16 cellular contexts compared by ENCODE assay signal in genomic region chr1:10744044-10744443, GRCh38. TPM values are rescaled to one million over a fixed set of nuclear protein-coding genes. Genes with fewer than 3 reads are reported as not detected.
A peak's percentile ranks its signal among the peaks of the same experiment; 100 is the strongest.
DNase-seq lines count a peak whose midpoint lies in the region; ATAC-seq and TF ChIP-seq lines count a peak whose summit lies in the region.
"Had no signal": no experiment of that assay in that cellular context is flagged by ENCODE, and none has a peak within 500 bp of the region (broad histone marks: within the 10 kb centered on the region; RNA-seq: fewer than 3 reads in every experiment).

No MANE protein-coding gene starts in this region.

- CTCF ChIA-PET in HEK293 (lab: Yijun Ruan, JAX), result no interaction called here

- H3K36me3 ChIP-seq in HEK293 (ENCODE audit: control insufficient read depth in 2 of 2, insufficient read depth in 1 of 2, low read length in 2 of 2) (no peaks in the 10 kb centered on the region), colonic mucosa (no peaks in the 10 kb centered on the region), prostate gland (no peaks in the 10 kb centered on the region), uterus (no peaks in the 10 kb centered on the region)
- H3K36me3 ChIP-seq: BE2C had no signal

- H3K27me3 ChIP-seq in colonic mucosa (no peaks in the 10 kb centered on the region), prostate gland (replicated peaks; ENCODE audit: insufficient read depth) (no peaks in the 10 kb centered on the region), uterus (no peaks in the 10 kb centered on the region)
- H3K27me3 ChIP-seq: BE2C had no signal

- H3K4me1 ChIP-seq in HEK293 (ENCODE audit: control insufficient read depth, insufficient read depth, low read length), result no peaks in the 10 kb centered on the region
- H3K4me1 ChIP-seq in colonic mucosa, result no peaks in the 10 kb centered on the region
- peaks cover 4% of the 10 kb centered on the region for H3K4me1 ChIP-seq in prostate gland (replicated peaks)
- H3K4me1 ChIP-seq in uterus, result peaks cover 0 to 8% of the 10 kb centered on the region in 2 donors
- H3K4me1 ChIP-seq: BE2C had no signal

- DNase-seq in colonic mucosa, result peak; percentile 67
- DNase-seq in prostate gland (ENCODE audit: low spot score), result no peak
- DNase-seq in uterus, result no peak
- DNase-seq in NOMO-1 treated with DMSO at 0.1 percent for 48 hours (lab: John Stamatoyannopoulos, UW; ENCODE audit: unreplicated experiment), result no peak
- DNase-seq in ureter (ENCODE audit: low spot score), result no peak
- DNase-seq: BE2C; CD4-positive, alpha-beta memory T cell; DMS153; DMS79 treated with DMSO at 0.1 percent for 48 hours; EL; H7 had no signal

- intact Hi-C loops in colonic mucosa (cut with DNase I) (loop anchor here (10.0 kb wide), 1 partner anchor 121 kb away; no protein-coding TSS in a partner anchor), prostate gland (cut with DNase I) (no loop called here), uterus (cut with DNase I; ENCODE audit: low total_unique reads) (no loop called here)

- no peak overlapping the region for H3K9ac ChIP-seq in colonic mucosa (ENCODE audit: low read depth in 2 of 2, low read length in 2 of 2)

- H3K4me3 ChIP-seq in HEK293 (ENCODE audit: low read depth, low read length), result no peak overlapping the region
- H3K4me3 ChIP-seq in colonic mucosa, result no peak overlapping the region
- no peak overlapping the region for H3K4me3 ChIP-seq in prostate gland
- no peak overlapping the region for H3K4me3 ChIP-seq in uterus
- H3K4me3 ChIP-seq: GM23338 had no signal

- POLR2A ChIA-PET in HEK293 (lab: Yijun Ruan, JAX), result no interaction called here

- ATAC-seq in HG03469 (IDR thresholded peaks at IDR 0.05; ENCODE audit: unreplicated experiment), result no peak
- ATAC-seq: GM23338, HepG2 had no signal

- H3K9me3 ChIP-seq in HEK293 (ENCODE audit: control insufficient read depth, insufficient read depth, low read depth, low read length) (no peaks in the 10 kb centered on the region), colonic mucosa (no peaks in the 10 kb centered on the region), prostate gland (no peaks in the 10 kb centered on the region), uterus (no peaks in the 10 kb centered on the region)
- H3K9me3 ChIP-seq: BE2C had no signal

- WGBS in prostate gland, result 32% methylated on average over 10 of the region's 11 CpGs

- no peak for TF ChIP-seq CTCF in HEK293 (tag by site-specific recombination; IDR thresholded peaks at IDR 0.05)
- no peak for TF ChIP-seq CTCF in colonic mucosa (IDR thresholded peaks at IDR 0.05)
- TF ChIP-seq CTCF in prostate gland (IDR thresholded peaks at IDR 0.05), result no peak
- TF ChIP-seq CTCF in uterus (IDR thresholded peaks at IDR 0.05), result no peak

- H3K27ac ChIP-seq in HEK293 (ENCODE audit: extremely low read depth, low read depth, low read length), result no peak overlapping the region
- H3K27ac ChIP-seq in colonic mucosa, result no peak overlapping the region
- peak overlapping the region; percentile 23 to 45 for H3K27ac ChIP-seq in prostate gland
- peak overlapping the region; percentile 60 to 74 for H3K27ac ChIP-seq in uterus
- H3K27ac ChIP-seq: C4-2B had no signal

- TF ChIP-seq POLR2A in prostate gland (IDR thresholded peaks at IDR 0.05) (no peak), uterus (IDR thresholded peaks at IDR 0.05) (no peak)

TF ChIP-seq in HEK293, 187 proteins besides CTCF, POLR2A, EP300 and RAD21:
- TF ChIP-seq ZNF335 (tag by site-specific recombination; conservative IDR thresholded peaks at IDR 0.05) (peak; percentile 44; the same call in 1 of the 2 replicates), MEIS1 (CRISPR knock-in tag; IDR thresholded peaks at IDR 0.05; ENCODE audit: borderline replicate concordance) (no peak)

RNA-seq across cellular contexts. Expression of gene CASZ1, which starts 52.4 kb away (rescaled TPM):
- total RNA-seq in colonic mucosa (10 to 100 TPM; 45.0 to 56.0 TPM), prostate gland (10 to 100 TPM; 90.9 to 96.9 TPM), uterus (10 to 100 TPM in 1 of 4 donors, 1 to 10 TPM in 2, under 1 TPM in 1; 0.59 to 49.2 (median 3.9) TPM), ureter (76.8 TPM)

Comparison
In these comparisons a context has a peak if more than half of its experiments do, and no peak if none do; other contexts are left out.
1. H3K27ac ChIP-seq: peak in prostate gland (2 of 2) and uterus (2 of 2); none in HEK293 (single experiment) and colonic mucosa (single experiment).